Comparison of ENCODE assay signal across 1 cellular context in the genomic region with DNA sequence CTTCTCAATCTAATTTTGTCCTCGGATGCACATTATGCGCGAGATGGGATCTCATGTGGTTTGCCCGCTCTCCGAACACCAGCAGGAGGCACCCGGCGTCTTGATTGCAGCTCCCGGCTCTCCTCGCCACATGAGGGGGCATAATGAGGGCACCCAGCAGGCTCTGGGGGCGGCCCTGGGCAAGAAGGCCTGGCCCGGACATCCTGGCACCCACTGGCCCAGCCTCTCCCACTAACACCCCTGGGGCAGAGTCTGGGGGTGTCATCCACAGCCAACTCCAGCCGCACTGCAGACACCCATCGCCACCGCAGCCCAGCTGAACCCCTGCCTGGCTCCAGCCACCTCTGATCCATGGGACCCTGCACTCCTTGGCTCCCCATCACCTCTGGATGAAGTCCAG.
TF ChIP-seq lines count a peak whose summit lies in the region.

No MANE protein-coding gene starts in this region.

TF ChIP-seq in H1, 55 proteins besides CTCF, POLR2A, EP300 and RAD21:
- TF ChIP-seq E2F6 (IDR thresholded peaks at IDR 0.05) (no peak), SIN3A (conservative IDR thresholded peaks at IDR 0.05 in 1 of 2, IDR thresholded peaks at IDR 0.05 in 1 of 2; ENCODE audit: low read depth in 1 of 2, low read length in 2 of 2) (no peak), BCL11A (IDR thresholded peaks at IDR 0.05; ENCODE audit: low read depth in 2 of 2, low read length in 2 of 2) (no peak)
